ENCODE assay signal across 24 cellular contexts in genomic region chr20:51665543-51666118, GRCh38.
A peak's percentile ranks its signal among the peaks of the same experiment; 100 is the strongest.
DNase-seq lines count a peak whose midpoint lies in the region; ATAC-seq and TF ChIP-seq lines count a peak whose summit lies in the region.
"Had no signal": no experiment of that assay in that cellular context is flagged by ENCODE, and none has a peak within 500 bp of the region (broad histone marks: within the 10 kb centered on the region; RNA-seq: fewer than 3 reads in every experiment).

No MANE protein-coding gene starts in this region.

- H3K4me3 ChIP-seq in DOHH2 (ENCODE audit: low read length) (peak overlapping the region; percentile 33), right cardiac atrium (ENCODE audit: low read length) (no peak overlapping the region)
- H3K4me3 ChIP-seq: BLaER1, GM23248, HAP-1 had no signal

- peaks cover 60 to 71% of the 10 kb centered on the region in 2 donors for H3K4me1 Mint-ChIP-seq in immature natural killer cell

- no peak for ATAC-seq in right cardiac atrium
- ATAC-seq: Panc1 had no signal

- WGBS in right cardiac atrium = 94% methylated on average over 8 of the region's 8 CpGs

- no peaks in the 10 kb centered on the region for H3K79me2 ChIP-seq in DOHH2 (ENCODE audit: control insufficient read depth, low read length)

- H3K4me3 Mint-ChIP-seq in immature natural killer cell = peak overlapping the region in 3 of 5 donors; percentile 10 to 32 (median 20)
- H3K4me3 Mint-ChIP-seq: CD4-positive, alpha-beta memory T cell had no signal

- H3K9me3 ChIP-seq in DOHH2 (ENCODE audit: control insufficient read depth, insufficient read depth, low read length) (no peaks in the 10 kb centered on the region), right cardiac atrium (ENCODE audit: control insufficient read depth, low read length) (no peaks in the 10 kb centered on the region)
- H3K9me3 ChIP-seq: BLaER1, HAP-1, SK-N-SH had no signal

- no peaks in the 10 kb centered on the region for H3F3A ChIP-seq in DOHH2 (ENCODE audit: control insufficient read depth, insufficient read depth)

- H3K36me3 Mint-ChIP-seq in immature natural killer cell = peaks cover 8 to 15% (median 14%) of the 10 kb centered on the region in 3 donors
- H3K36me3 Mint-ChIP-seq: CD4-positive, alpha-beta memory T cell; IgD-negative memory B cell had no signal

- H3K9me3 Mint-ChIP-seq in immature natural killer cell = no peaks in the 10 kb centered on the region
- H3K9me3 Mint-ChIP-seq: CD4-positive, alpha-beta memory T cell; IgD-negative memory B cell had no signal

- no peaks in the 10 kb centered on the region for H3K9me2 ChIP-seq in DOHH2 (replicated peaks; ENCODE audit: control insufficient read depth, low read length)
- H3K9me2 ChIP-seq: SK-N-SH had no signal

- H3K27me3 ChIP-seq in DOHH2 (ENCODE audit: control insufficient read depth, low read length) = peaks cover 20% of the 10 kb centered on the region
- no peaks in the 10 kb centered on the region for H3K27me3 ChIP-seq in right cardiac atrium (ENCODE audit: control insufficient read depth, insufficient read depth)
- H3K27me3 ChIP-seq: BLaER1 had no signal

- DNase-seq in LoVo (ENCODE audit: low spot score) (peak; percentile 37), immature natural killer cell (no peak), posterior vena cava (ENCODE audit: low spot score) (peak; percentile 25), HK-2 (ENCODE audit: unreplicated experiment) (no peak), NCI-H2107 (lab: John Stamatoyannopoulos, UW) (no peak), NCI-H1048 (lab: John Stamatoyannopoulos, UW) (no peak), right cardiac atrium (no peak)
- DNase-seq: Calu3; CD4-positive, alpha-beta memory T cell; DMS153; GDM1; GM23248; NCI-H1417; NCI-H1694 treated with DMSO at 0.1 percent for 48 hours; NCI-H2081 treated with DMSO at 0.1 percent for 48 hours; NCI-H446 treated with DMSO at 0.1 percent for 48 hours; NCI-H526 treated with DMSO at 0.1 percent for 48 hours; SIG-M5; SK-N-SH had no signal

- no peak for TF ChIP-seq CTCF in DOHH2 (IDR thresholded peaks at IDR 0.05; ENCODE audit: low read depth, low read length, poor library complexity, severe bottlenecking)

- H3K27me3 Mint-ChIP-seq in immature natural killer cell (ENCODE audit: low read depth in 3 of 3) = peaks cover 2 to 17% (median 8%) of the 10 kb centered on the region in 3 donors
- H3K27me3 Mint-ChIP-seq: IgD-negative memory B cell had no signal

- peak overlapping the region; percentile 33 for H3K27ac ChIP-seq in DOHH2 (ENCODE audit: low read depth, low read length)
- no peak overlapping the region for H3K27ac ChIP-seq in right cardiac atrium (ENCODE audit: low read length)
- H3K27ac ChIP-seq: BLaER1, GM23248 had no signal

- H3K4me1 ChIP-seq in DOHH2 (ENCODE audit: control insufficient read depth, low read length) = peaks cover 59% of the 10 kb centered on the region
- no peaks in the 10 kb centered on the region for H3K4me1 ChIP-seq in right cardiac atrium (ENCODE audit: control insufficient read depth, insufficient read depth, low read length)
- H3K4me1 ChIP-seq: BLaER1 had no signal

- peak overlapping the region; percentile 54 for H3K4me2 ChIP-seq in DOHH2 (ENCODE audit: low read length)
- H3K4me2 ChIP-seq: BLaER1, SK-N-SH had no signal

- no peaks in the 10 kb centered on the region for H4K20me1 ChIP-seq in DOHH2 (ENCODE audit: control insufficient read depth, insufficient read depth, low read depth, low read length)
- H4K20me1 ChIP-seq: BLaER1 had no signal

- H3K36me3 ChIP-seq in DOHH2 (ENCODE audit: control insufficient read depth, low read length) = no peaks in the 10 kb centered on the region

- peak overlapping the region in 2 of 6 donors; percentile 13 to 57 for H3K27ac Mint-ChIP-seq in immature natural killer cell
- H3K27ac Mint-ChIP-seq: CD4-positive, alpha-beta memory T cell had no signal

- intact Hi-C loops in posterior vena cava (cut with DNase I) = no loop called here
- intact Hi-C loops in right cardiac atrium (cut with DNase I) = no loop called here

Comparison
In these comparisons a context has a peak if more than half of its experiments do, and no peak if none do; other contexts are left out.
1. DNase-seq: peak in LoVo (single experiment) and posterior vena cava (single experiment); none in immature natural killer cell (0 of 3), HK-2 (single experiment), NCI-H2107 (single experiment), NCI-H1048 (single experiment) and right cardiac atrium (0 of 3).